Comparison of ENCODE assay signal across 23 cellular contexts in the genomic region with DNA sequence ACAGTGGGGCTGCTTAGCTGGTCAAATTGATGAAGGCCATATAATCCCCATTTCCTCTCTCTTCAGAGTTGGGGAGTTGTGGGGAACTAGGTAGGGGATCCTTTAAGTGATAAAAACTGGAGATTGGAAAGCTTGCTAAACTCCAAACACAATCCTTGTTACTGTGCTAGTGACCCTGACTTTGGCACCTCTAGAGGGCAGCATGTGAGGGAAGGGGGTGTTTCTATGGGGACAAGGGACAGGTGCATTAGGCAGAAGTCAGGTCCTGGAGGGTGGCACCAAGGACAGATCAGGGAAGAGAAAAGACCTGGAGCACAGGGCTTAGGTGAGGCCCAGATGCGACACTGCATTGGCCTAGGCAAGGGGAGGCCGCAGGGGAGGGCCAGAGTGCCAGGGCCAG.
A peak's percentile ranks its signal among the peaks of the same experiment; 100 is the strongest.
DNase-seq lines count a peak whose midpoint lies in the region; ATAC-seq and TF ChIP-seq lines count a peak whose summit lies in the region.
"Had no signal": no experiment of that assay in that cellular context is flagged by ENCODE, and none has a peak within 500 bp of the region (broad histone marks: within the 10 kb centered on the region; RNA-seq: fewer than 3 reads in every experiment).

No MANE protein-coding gene starts in this region.

- no peak overlapping the region for H2AFZ ChIP-seq in SU-DHL-6 (ENCODE audit: low read depth, low read length, severe bottlenecking)

- no peaks in the 10 kb centered on the region for H3K9me3 ChIP-seq in SU-DHL-6 (ENCODE audit: insufficient read depth, low read length)
- H3K9me3 ChIP-seq: Caco-2, SK-N-SH, uterus had no signal

- intact Hi-C loops in head of caudate nucleus (cut with DNase I) = no loop called here

- H3K9me2 ChIP-seq in SU-DHL-6 (replicated peaks; ENCODE audit: insufficient read depth, low read length) = no peaks in the 10 kb centered on the region
- H3K9me2 ChIP-seq: SK-N-SH had no signal

- peak; percentile 20 for DNase-seq in DMS53 treated with DMSO at 0.1 percent for 48 hours (lab: John Stamatoyannopoulos, UW; ENCODE audit: unreplicated experiment)
- DNase-seq in H7 = peak; percentile 46
- DNase-seq in iPS-NIHi11 (ENCODE audit: low spot score) = peak; percentile 23
- DNase-seq in activated effector memory CD4-positive, alpha-beta T cell treated with anti-CD3 and anti-CD28 coated beads, Interleukin-2, amount 50 U/mL, for 16 hours = no peak
- DNase-seq in occipital lobe (lab: John Stamatoyannopoulos, UW) = no peak
- DNase-seq in head of caudate nucleus = no peak
- DNase-seq: activated CD4-positive, alpha-beta T cell treated with anti-CD3 and anti-CD28 coated beads, Interleukin-2, amount 10 ng/mL, durations not matched to agents 7 days and 5 days; activated CD8-positive, alpha-beta memory T cell treated with anti-CD3 and anti-CD28 coated beads, Interleukin-2, amount 50 U/mL, for 48 hours; activated gamma-delta T cell; amniotic stem cell; Caco-2; hippocampal formation; KBM-7; mesenchymal stem cell; natural killer cell; NCI-H1092; NCI-H2107; NCI-H774; SK-N-SH; stimulated activated CD4-positive, alpha-beta T cell treated with anti-CD3 and anti-CD28 coated beads, Interleukin-2, amount 100 ng/mL, for 24 hours; uterus had no signal

- H3K79me2 ChIP-seq in SU-DHL-6 (ENCODE audit: insufficient read depth, low read length) = no peaks in the 10 kb centered on the region

- no peak for ATAC-seq in GM21723 (IDR thresholded peaks at IDR 0.05; ENCODE audit: unreplicated experiment)
- ATAC-seq: natural killer cell had no signal

- H3K27ac ChIP-seq in SU-DHL-6 (ENCODE audit: low read depth, low read length) = no peak overlapping the region
- H3K27ac ChIP-seq: uterus had no signal

- no peaks in the 10 kb centered on the region for H3K27me3 ChIP-seq in H7 (ENCODE audit: control insufficient read depth, insufficient read depth, low read length)
- no peaks in the 10 kb centered on the region for H3K27me3 ChIP-seq in SU-DHL-6 (ENCODE audit: low read length)
- H3K27me3 ChIP-seq: uterus had no signal

- peaks cover 11% of the 10 kb centered on the region for H3F3A ChIP-seq in SU-DHL-6 (ENCODE audit: insufficient read depth)

- H3K9ac ChIP-seq in SU-DHL-6 (ENCODE audit: low read length) = no peak overlapping the region
- H3K9ac ChIP-seq: SK-N-SH had no signal

- H3K4me2 ChIP-seq in SU-DHL-6 (ENCODE audit: low read depth, low read length, poor library complexity, severe bottlenecking) = no peak overlapping the region
- H3K4me2 ChIP-seq: SK-N-SH had no signal

- no peak overlapping the region for H3K4me3 ChIP-seq in H7 (ENCODE audit: insufficient read depth, low read depth, low read length)
- no peak overlapping the region for H3K4me3 ChIP-seq in SU-DHL-6 (ENCODE audit: insufficient read depth, low read length, poor library complexity, severe bottlenecking)
- H3K4me3 ChIP-seq: uterus had no signal

- no peaks in the 10 kb centered on the region for H4K20me1 ChIP-seq in SU-DHL-6 (ENCODE audit: low read depth, low read length)

- TF ChIP-seq CTCF in SU-DHL-6 (IDR thresholded peaks at IDR 0.05; ENCODE audit: insufficient read depth, low read length, poor library complexity, severe bottlenecking) = peak; percentile 34

- H3K36me3 ChIP-seq in H7 (replicated peaks; ENCODE audit: control insufficient read depth, insufficient read depth, low read length) (no peaks in the 10 kb centered on the region), SU-DHL-6 (ENCODE audit: low read length) (no peaks in the 10 kb centered on the region)
- H3K36me3 ChIP-seq: uterus had no signal

Comparison
In these comparisons a context has a peak if more than half of its experiments do, and no peak if none do; other contexts are left out.
1. DNase-seq: peak in DMS53 treated with DMSO at 0.1 percent for 48 hours (single experiment), H7 (single experiment) and iPS-NIHi11 (single experiment); none in activated effector memory CD4-positive, alpha-beta T cell treated with anti-CD3 and anti-CD28 coated beads, Interleukin-2, amount 50 U/mL, for 16 hours (single experiment), occipital lobe (single experiment) and head of caudate nucleus (0 of 42).